15 cellular contexts compared by ENCODE assay signal in the genomic region with DNA sequence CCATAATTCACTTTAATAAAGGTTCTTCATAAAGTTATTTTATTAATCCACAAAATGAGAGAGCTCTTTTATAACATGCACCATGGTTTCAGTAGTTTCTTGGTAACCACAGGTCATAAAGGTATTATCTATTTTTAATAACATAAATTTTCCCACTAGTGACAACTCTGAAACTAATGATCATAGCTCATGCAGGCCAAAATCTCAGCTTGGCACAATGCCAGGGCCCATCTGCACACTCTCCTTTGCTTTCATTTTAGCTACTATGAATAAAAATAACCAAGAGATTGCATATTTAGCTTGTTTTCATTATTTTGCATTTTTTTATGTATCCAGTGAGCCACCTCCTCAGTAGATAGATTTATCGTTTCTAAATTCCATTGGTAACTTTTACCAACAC.
DNase-seq lines count a peak whose midpoint lies in the region; ATAC-seq and TF ChIP-seq lines count a peak whose summit lies in the region.
"Had no signal": no experiment of that assay in that cellular context is flagged by ENCODE, and none has a peak within 500 bp of the region (broad histone marks: within the 10 kb centered on the region; RNA-seq: fewer than 3 reads in every experiment).

No MANE protein-coding gene starts in this region.

- H3K9me3 ChIP-seq in right atrium auricular region, result no peaks in the 10 kb centered on the region
- no peaks in the 10 kb centered on the region for H3K9me3 ChIP-seq in PC-3 (ENCODE audit: low read length)
- H3K9me3 ChIP-seq: Caco-2 had no signal

- H2AFZ ChIP-seq in PC-3 (ENCODE audit: low read length), result no peak overlapping the region
- H2AFZ ChIP-seq: GM23338 had no signal

- no peaks in the 10 kb centered on the region for H3K9me2 ChIP-seq in PC-3 (replicated peaks; ENCODE audit: low read length)

- H3K27ac ChIP-seq in right atrium auricular region (no peak overlapping the region), PC-3 (ENCODE audit: low read length) (no peak overlapping the region)

- no peaks in the 10 kb centered on the region for H3K4me1 Mint-ChIP-seq in activated T-cell treated with anti-CD3 and anti-CD28 coated beads, Interleukin-2, amount 50 U/mL, for 72 hours (ENCODE audit: low read depth)

- CTCF ChIA-PET in PC-3 (lab: Charles Lee), result no interaction called here

- H3K27me3 ChIP-seq in right atrium auricular region (no peaks in the 10 kb centered on the region), PC-3 (ENCODE audit: low read length) (no peaks in the 10 kb centered on the region)

- no peak overlapping the region for H3K4me3 Mint-ChIP-seq in activated T-cell treated with anti-CD3 and anti-CD28 coated beads, Interleukin-2, amount 50 U/mL, for 72 hours
- H3K4me3 Mint-ChIP-seq: GM23338 had no signal

- H3K27ac Mint-ChIP-seq in activated T-cell treated with anti-CD3 and anti-CD28 coated beads, Interleukin-2, amount 50 U/mL, for 72 hours, result no peak overlapping the region
- H3K27ac Mint-ChIP-seq: GM23338 had no signal

- no peaks in the 10 kb centered on the region for H4K20me1 ChIP-seq in PC-3 (ENCODE audit: low read length)

- BruUV-seq in PC-3 (replicated peaks; lab: Mats Ljungman, UMichigan), result no TSS peak

- H3K36me3 Mint-ChIP-seq in activated T-cell treated with anti-CD3 and anti-CD28 coated beads, Interleukin-2, amount 50 U/mL, for 72 hours (ENCODE audit: insufficient read depth in 2 of 2), result no peaks in the 10 kb centered on the region

- DNase-seq in Right ventricle myocardium superior (peak; percentile 42), right atrium auricular region (ENCODE audit: low spot score) (no peak), NCI-H1694 (lab: John Stamatoyannopoulos, UW) (peak; percentile 20), cerebellar cortex (ENCODE audit: low spot score) (peak; percentile 4), sciatic nerve (ENCODE audit: low spot score) (peak; percentile 62), ecto neural progenitor cell (ENCODE audit: low spot score) (no peak), PC-3 (no peak)
- no peak for DNase-seq in activated T-cell treated with anti-CD3 and anti-CD28 coated beads, Interleukin-2, amount 50 U/mL, for 72 hours
- DNase-seq: Caco-2, NCI-H1092 treated with DMSO at 0.1 percent for 48 hours, NCI-H1930, SHP77 treated with DMSO at 0.1 percent for 48 hours had no signal

- intact Hi-C loops in Right ventricle myocardium superior (cut with DNase I), result no loop called here
- intact Hi-C loops in sciatic nerve (cut with DNase I), result no loop called here
- intact Hi-C loops in PC-3 (cut with micrococcal nuclease), result no loop called here

- H3K4me3 ChIP-seq in right atrium auricular region (no peak overlapping the region), PC-3 (ENCODE audit: low read length) (no peak overlapping the region)
- H3K4me3 ChIP-seq: GM12878, GM23338 had no signal

- POLR2A ChIA-PET in PC-3 (lab: Charles Lee; ENCODE audit: unreplicated experiment), result no interaction called here

- no peaks in the 10 kb centered on the region for H3K4me1 ChIP-seq in right atrium auricular region
- H3K4me1 ChIP-seq in PC-3 (ENCODE audit: insufficient read depth, low read length), result no peaks in the 10 kb centered on the region
- H3K4me1 ChIP-seq: Caco-2 had no signal

- H3K27me3 Mint-ChIP-seq in activated T-cell treated with anti-CD3 and anti-CD28 coated beads, Interleukin-2, amount 50 U/mL, for 72 hours (ENCODE audit: low read depth), result no peaks in the 10 kb centered on the region

- H3F3A ChIP-seq in PC-3 (ENCODE audit: low read length, unreplicated experiment), result no peaks in the 10 kb centered on the region

- H3K9ac ChIP-seq in PC-3 (ENCODE audit: low read length), result no peak overlapping the region

- H3K79me2 ChIP-seq in PC-3 (ENCODE audit: low read length), result no peaks in the 10 kb centered on the region

- no peak for TF ChIP-seq CTCF in right atrium auricular region (IDR thresholded peaks at IDR 0.05)
- no peak for TF ChIP-seq CTCF in PC-3 (conservative IDR thresholded peaks at IDR 0.05; ENCODE audit: low read depth, low read length)

- H3K36me3 ChIP-seq in right atrium auricular region, result no peaks in the 10 kb centered on the region
- H3K36me3 ChIP-seq in PC-3 (ENCODE audit: low read depth, low read length), result no peaks in the 10 kb centered on the region

- no peak overlapping the region for H3K4me2 ChIP-seq in PC-3 (ENCODE audit: low read length)
- H3K4me2 ChIP-seq: GM23338 had no signal

- H3K9me3 Mint-ChIP-seq in activated T-cell treated with anti-CD3 and anti-CD28 coated beads, Interleukin-2, amount 50 U/mL, for 72 hours, result peaks cover 0 to 8% of the 10 kb centered on the region in 2 donors
- H3K9me3 Mint-ChIP-seq: GM23338 had no signal

- no peak for ATAC-seq in Right ventricle myocardium superior (ENCODE audit: poor library complexity)
- no peak for ATAC-seq in sciatic nerve
- no peak for ATAC-seq in PC-3
- ATAC-seq in activated T-cell treated with anti-CD3 and anti-CD28 coated beads, Interleukin-2, amount 50 U/mL, for 72 hours (replicated peaks in 1 of 2), result no peak
- ATAC-seq: GM12878, GM23338, Panc1 had no signal

Comparison
In these comparisons a context has a peak if more than half of its experiments do, and no peak if none do; other contexts are left out.
1. DNase-seq: peak in Right ventricle myocardium superior (single experiment), NCI-H1694 (single experiment), cerebellar cortex (single experiment) and sciatic nerve (single experiment); none in right atrium auricular region (single experiment), ecto neural progenitor cell (single experiment), PC-3 (single experiment) and activated T-cell treated with anti-CD3 and anti-CD28 coated beads, Interleukin-2, amount 50 U/mL, for 72 hours (0 of 2).